32 cellular contexts compared by ENCODE assay signal in genomic region chr15:73054417-73054963, GRCh38. TPM values are rescaled to one million over a fixed set of nuclear protein-coding genes. Genes with fewer than 3 reads are reported as not detected.
DNase-seq lines count a peak whose midpoint lies in the region; ATAC-seq lines count a peak whose summit lies in the region.
"Had no signal": no experiment of that assay in that cellular context is flagged by ENCODE, and none has a peak within 500 bp of the region (broad histone marks: within the 10 kb centered on the region; RNA-seq: fewer than 3 reads in every experiment).

No MANE protein-coding gene starts in this region.

- DNase-seq in mesenchymal stem cell (no peak), DMS153 (lab: John Stamatoyannopoulos, UW) (no peak)
- DNase-seq in activated T-cell treated with anti-CD3 and anti-CD28 coated beads, Interleukin-2, amount 50 U/mL, for 4 hours = no peak
- DNase-seq: activated CD4-positive, alpha-beta T cell treated with anti-CD3 and anti-CD28 coated beads, Interleukin-2, amount 50 U/mL, for 4 hours; activated naive CD8-positive, alpha-beta T cell treated with anti-CD3 and anti-CD28 coated beads, Interleukin-2, amount 50 U/mL, for 24 hours; activated T-cell treated with anti-CD3 and anti-CD28 coated beads, Interleukin-2, amount 50 U/mL, for 72 hours; caudate nucleus; heart right ventricle; KBM-7; MG63; NCI-H1105 treated with DMSO at 0.1 percent for 48 hours; NCI-H1930; NCI-H524; NK-92 treated with Interleukin-12 subunit alpha and Interleukin-12 subunit beta, amount 100 ng/mL, for 24 hours; nucleus accumbens; PC-9; retina; SK-N-SH; stimulated activated CD4-positive, alpha-beta T cell treated with anti-CD3 and anti-CD28 coated beads, Interleukin-2, amount 100 ng/mL, for 24 hours had no signal

- H3K27me3 Mint-ChIP-seq in activated T-cell treated with anti-CD3 and anti-CD28 coated beads, Interleukin-2, amount 50 U/mL, for 4 hours (ENCODE audit: low read depth) = peaks cover 2% of the 10 kb centered on the region
- H3K27me3 Mint-ChIP-seq: memory B cell had no signal

- no peak overlapping the region for H2AFZ ChIP-seq in mesenchymal stem cell (ENCODE audit: low read depth, low read length)
- H2AFZ ChIP-seq: PC-9 had no signal

- H3K4me1 Mint-ChIP-seq in activated T-cell treated with anti-CD3 and anti-CD28 coated beads, Interleukin-2, amount 50 U/mL, for 4 hours (ENCODE audit: low read depth) = peaks cover 9% of the 10 kb centered on the region

- no peak overlapping the region for H3K14ac ChIP-seq in mesenchymal stem cell (ENCODE audit: low read length in 2 of 2)

- no peaks in the 10 kb centered on the region for H3K9me3 ChIP-seq in HUES48 (ENCODE audit: control insufficient read depth, insufficient read depth, low read length)
- no peaks in the 10 kb centered on the region for H3K9me3 ChIP-seq in duodenal mucosa (ENCODE audit: control insufficient read depth in 1 of 2, low read length in 2 of 2)
- no peaks in the 10 kb centered on the region for H3K9me3 ChIP-seq in mesenchymal stem cell (ENCODE audit: control insufficient read depth, low read length)
- H3K9me3 ChIP-seq: A549, heart right ventricle, MG63, SK-N-SH, thoracic aorta, vagina had no signal

- no peak overlapping the region for H4K91ac ChIP-seq in mesenchymal stem cell (ENCODE audit: low read length)

- H3K4me3 ChIP-seq in HUES48 (ENCODE audit: low read depth, low read length) (peak overlapping the region; percentile 88; the same call in 1 of the 2 replicates), duodenal mucosa (ENCODE audit: low read depth in 1 of 2, low read length in 2 of 2) (peak overlapping the region; percentile 85), mesenchymal stem cell (ENCODE audit: insufficient read depth in 1 of 2, low read depth in 1 of 2, low read length in 2 of 2) (no peak overlapping the region), rectal smooth muscle tissue (ENCODE audit: low read length) (peak overlapping the region; percentile 85)
- H3K4me3 ChIP-seq: A549, MG63, PC-9 had no signal

- 82% methylated on average over 6 of the region's 6 CpGs for WGBS in mesenchymal stem cell

- H3K36me3 ChIP-seq in HUES48 (ENCODE audit: control insufficient read depth, insufficient read depth, low read length) (no peaks in the 10 kb centered on the region), duodenal mucosa (ENCODE audit: control insufficient read depth in 1 of 2, insufficient read depth in 2 of 2, low read length in 2 of 2) (no peaks in the 10 kb centered on the region), mesenchymal stem cell (ENCODE audit: control insufficient read depth in 1 of 2, insufficient read depth in 2 of 2, low read depth in 1 of 2, low read length in 2 of 2) (no peaks in the 10 kb centered on the region), rectal smooth muscle tissue (ENCODE audit: control insufficient read depth, insufficient read depth, low read length) (no peaks in the 10 kb centered on the region)
- H3K36me3 ChIP-seq: heart right ventricle, MG63, thoracic aorta, vagina had no signal

- H3K27me3 ChIP-seq in HUES48 (ENCODE audit: control insufficient read depth, insufficient read depth, low read length) = peaks cover 10% of the 10 kb centered on the region; the same call in 1 of the 2 replicates
- H3K27me3 ChIP-seq in duodenal mucosa (ENCODE audit: control insufficient read depth in 1 of 2, insufficient read depth in 2 of 2, low read length in 2 of 2) = peaks cover 0 to 4% of the 10 kb centered on the region in 2 donors
- H3K27me3 ChIP-seq in mesenchymal stem cell (ENCODE audit: control insufficient read depth in 1 of 2, insufficient read depth in 1 of 2, low read length in 2 of 2) = no peaks in the 10 kb centered on the region
- H3K27me3 ChIP-seq in rectal smooth muscle tissue (ENCODE audit: control insufficient read depth, insufficient read depth, low read length) = no peaks in the 10 kb centered on the region
- H3K27me3 ChIP-seq: vagina had no signal

- peak overlapping the region; percentile 44 for H2BK5ac ChIP-seq in mesenchymal stem cell (ENCODE audit: low read depth, low read length, poor library complexity, severe bottlenecking)

- H3K27ac ChIP-seq in HUES48 (ENCODE audit: low read depth, low read length) (no peak overlapping the region), duodenal mucosa (ENCODE audit: low read depth, low read length) (no peak overlapping the region), mesenchymal stem cell (ENCODE audit: low read length, poor library complexity, severe bottlenecking) (no peak overlapping the region), rectal smooth muscle tissue (ENCODE audit: low read depth, low read length) (no peak overlapping the region)
- H3K27ac ChIP-seq: A549, heart right ventricle, PC-9, thoracic aorta, vagina had no signal

- H3K23ac ChIP-seq in mesenchymal stem cell (ENCODE audit: low read length in 2 of 2) = no peak overlapping the region

- no peaks in the 10 kb centered on the region for H3K9me3 Mint-ChIP-seq in activated T-cell treated with anti-CD3 and anti-CD28 coated beads, Interleukin-2, amount 50 U/mL, for 4 hours
- H3K9me3 Mint-ChIP-seq: activated naive CD8-positive, alpha-beta T cell treated with anti-CD3 and anti-CD28 coated beads, Interleukin-2, amount 50 U/mL, for 24 hours; activated T-cell treated with anti-CD3 and anti-CD28 coated beads, Interleukin-2, amount 50 U/mL, for 72 hours; dendritic cell treated with granulocyte-macrophage colony-stimulating factor and Interleukin-4, amounts not matched to agents 40 ng/mL and 50 ng/mL, for 4 days; memory B cell; stimulated activated naive CD8-positive, alpha-beta T cell treated with anti-CD3 and anti-CD28 coated beads, Interleukin-15, Interleukin-2, amounts not matched to agents 100 ng/mL and 50 ng/mL, for 24 hours; T-helper 1 cell treated with Interleukin-12 subunit alpha and Interleukin-12 subunit beta and Interleukin-4 antibody, amounts not matched to agents 30 μg/mL and 1 μg/mL, for 36 hours had no signal

- peaks cover 2% of the 10 kb centered on the region for H3K79me1 ChIP-seq in mesenchymal stem cell (replicated peaks; ENCODE audit: low read length, poor library complexity, severe bottlenecking)

- H3K4me3 Mint-ChIP-seq in activated T-cell treated with anti-CD3 and anti-CD28 coated beads, Interleukin-2, amount 50 U/mL, for 4 hours = no peak overlapping the region
- H3K4me3 Mint-ChIP-seq: activated naive CD8-positive, alpha-beta T cell treated with anti-CD3 and anti-CD28 coated beads, Interleukin-2, amount 50 U/mL, for 24 hours; activated T-cell treated with anti-CD3 and anti-CD28 coated beads, Interleukin-2, amount 50 U/mL, for 72 hours; dendritic cell treated with granulocyte-macrophage colony-stimulating factor and Interleukin-4, amounts not matched to agents 40 ng/mL and 50 ng/mL, for 4 days; memory B cell; stimulated activated naive CD8-positive, alpha-beta T cell treated with anti-CD3 and anti-CD28 coated beads, Interleukin-15, Interleukin-2, amounts not matched to agents 100 ng/mL and 50 ng/mL, for 24 hours; T-helper 1 cell treated with Interleukin-12 subunit alpha and Interleukin-12 subunit beta and Interleukin-4 antibody, amounts not matched to agents 30 μg/mL and 1 μg/mL, for 36 hours had no signal

- H2AK5ac ChIP-seq in mesenchymal stem cell (ENCODE audit: low read length, severe bottlenecking) = no peak overlapping the region

- H2BK120ac ChIP-seq in mesenchymal stem cell (ENCODE audit: low read depth, low read length) = no peak overlapping the region

- no peak overlapping the region for H2BK12ac ChIP-seq in mesenchymal stem cell (ENCODE audit: low read length in 2 of 2)

- H3K9ac ChIP-seq in HUES48 (ENCODE audit: low read depth, low read length) (no peak overlapping the region), duodenal mucosa (ENCODE audit: low read depth in 1 of 2, low read length in 2 of 2) (no peak overlapping the region), mesenchymal stem cell (ENCODE audit: low read length) (no peak overlapping the region), rectal smooth muscle tissue (ENCODE audit: low read length) (no peak overlapping the region)
- H3K9ac ChIP-seq: SK-N-SH had no signal

- H3K36me3 Mint-ChIP-seq in activated T-cell treated with anti-CD3 and anti-CD28 coated beads, Interleukin-2, amount 50 U/mL, for 4 hours (ENCODE audit: insufficient read depth) = no peaks in the 10 kb centered on the region
- H3K36me3 Mint-ChIP-seq: memory B cell had no signal

- H3K4ac ChIP-seq in mesenchymal stem cell (ENCODE audit: low read depth in 1 of 2, low read length in 2 of 2) = no peak overlapping the region

- no peak overlapping the region for H3K18ac ChIP-seq in mesenchymal stem cell (ENCODE audit: low read depth in 1 of 2, low read length in 2 of 2)

- H3K4me1 ChIP-seq in HUES48 (ENCODE audit: control insufficient read depth, insufficient read depth, low read length) (peaks cover 15% of the 10 kb centered on the region), duodenal mucosa (ENCODE audit: control insufficient read depth in 1 of 2, insufficient read depth in 2 of 2, low read length in 2 of 2) (peaks cover 18 to 23% of the 10 kb centered on the region in 2 donors), mesenchymal stem cell (ENCODE audit: control insufficient read depth, insufficient read depth, low read depth, low read length) (no peaks in the 10 kb centered on the region), rectal smooth muscle tissue (ENCODE audit: control insufficient read depth, insufficient read depth, low read length) (peaks cover 4% of the 10 kb centered on the region)

- no peak overlapping the region for H4K8ac ChIP-seq in mesenchymal stem cell (ENCODE audit: low read length)

- no peak for ATAC-seq in activated T-cell treated with anti-CD3 and anti-CD28 coated beads, Interleukin-2, amount 50 U/mL, for 4 hours
- ATAC-seq in SK-N-SH treated with all-trans-retinoic acid at 6 μM for 48 hours = no peak
- ATAC-seq in GM18909 (IDR thresholded peaks at IDR 0.05; ENCODE audit: poor library complexity, unreplicated experiment) = no peak
- ATAC-seq: A549; activated naive CD8-positive, alpha-beta T cell treated with anti-CD3 and anti-CD28 coated beads, Interleukin-2, amount 50 U/mL, for 24 hours; activated T-cell treated with anti-CD3 and anti-CD28 coated beads, Interleukin-2, amount 50 U/mL, for 72 hours; heart right ventricle; Right ventricle myocardium inferior had no signal

- no peak overlapping the region for H2BK15ac ChIP-seq in mesenchymal stem cell (ENCODE audit: low read depth, poor library complexity, severe bottlenecking)

- H3K4me2 ChIP-seq in mesenchymal stem cell (ENCODE audit: low read length, poor library complexity, severe bottlenecking) = peak overlapping the region; percentile 34
- H3K4me2 ChIP-seq: PC-9 had no signal

RNA-seq across cellular contexts. Expression of gene NEO1, which starts 2.2 kb away (rescaled TPM):
- 90.4 TPM for polyA plus RNA-seq in mesenchymal stem cell (2013, experiment 1 of 2)
- polyA plus RNA-seq in mesenchymal stem cell (2013, experiment 2 of 2) = 85.2 TPM
- 1 to 10 TPM; 4.7 to 5.2 (median 4.9) TPM for total RNA-seq in activated T-cell treated with anti-CD3 and anti-CD28 coated beads, Interleukin-2, amount 50 U/mL, for 4 hours

Comparison
In these comparisons a context has a peak if more than half of its experiments do, and no peak if none do; other contexts are left out.
1. H3K4me3 ChIP-seq: peak in HUES48 (single experiment), duodenal mucosa (2 of 2) and rectal smooth muscle tissue (single experiment); none in mesenchymal stem cell (0 of 2).